8 cellular contexts compared by ENCODE assay signal in the genomic region with DNA sequence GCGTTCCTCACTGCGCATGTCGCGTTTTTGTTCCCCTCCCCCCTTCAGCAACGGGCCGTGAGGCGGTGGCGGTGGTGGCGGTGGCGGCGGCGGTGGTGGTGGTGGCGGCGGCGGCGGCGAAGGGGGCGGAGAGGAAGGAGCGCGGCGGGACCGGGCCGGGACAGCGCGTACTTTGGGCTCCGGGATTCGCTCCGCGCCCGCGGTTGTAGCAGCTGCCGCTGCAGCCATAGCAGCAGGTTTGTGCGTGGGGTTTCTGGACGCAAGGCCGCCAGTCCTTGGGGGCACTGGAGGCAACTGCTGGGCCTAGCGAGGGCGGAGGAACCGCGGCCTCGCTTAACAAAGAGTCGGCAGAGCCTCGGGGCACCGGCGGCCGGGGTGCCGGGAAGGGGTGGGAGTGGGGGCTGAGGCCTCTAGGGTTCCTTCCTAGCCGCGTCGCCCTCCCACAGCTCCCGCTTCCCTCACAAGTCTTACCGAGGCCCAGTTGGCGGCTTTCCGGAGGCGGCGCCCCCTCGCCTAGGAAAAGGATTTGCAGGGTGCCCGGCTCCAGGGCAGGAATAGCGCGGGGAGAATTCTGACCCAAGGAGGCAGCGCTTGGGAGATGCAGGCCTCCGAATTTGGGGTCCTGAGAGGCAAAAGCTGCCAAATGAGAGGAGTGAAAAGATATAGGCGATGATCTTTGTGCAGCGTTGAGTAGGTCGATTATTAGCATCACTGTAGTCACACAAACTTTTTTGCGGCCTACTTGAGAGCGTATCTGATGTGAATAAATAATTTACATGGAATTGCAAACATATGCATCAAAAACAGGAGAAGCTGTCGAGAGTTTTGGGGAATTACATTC. TPM values are rescaled to one million over a fixed set of nuclear protein-coding genes. Genes with fewer than 3 reads are reported as not detected.
DNase-seq lines count a peak whose midpoint lies in the region; ATAC-seq and TF ChIP-seq lines count a peak whose summit lies in the region.

A gene with protein sequence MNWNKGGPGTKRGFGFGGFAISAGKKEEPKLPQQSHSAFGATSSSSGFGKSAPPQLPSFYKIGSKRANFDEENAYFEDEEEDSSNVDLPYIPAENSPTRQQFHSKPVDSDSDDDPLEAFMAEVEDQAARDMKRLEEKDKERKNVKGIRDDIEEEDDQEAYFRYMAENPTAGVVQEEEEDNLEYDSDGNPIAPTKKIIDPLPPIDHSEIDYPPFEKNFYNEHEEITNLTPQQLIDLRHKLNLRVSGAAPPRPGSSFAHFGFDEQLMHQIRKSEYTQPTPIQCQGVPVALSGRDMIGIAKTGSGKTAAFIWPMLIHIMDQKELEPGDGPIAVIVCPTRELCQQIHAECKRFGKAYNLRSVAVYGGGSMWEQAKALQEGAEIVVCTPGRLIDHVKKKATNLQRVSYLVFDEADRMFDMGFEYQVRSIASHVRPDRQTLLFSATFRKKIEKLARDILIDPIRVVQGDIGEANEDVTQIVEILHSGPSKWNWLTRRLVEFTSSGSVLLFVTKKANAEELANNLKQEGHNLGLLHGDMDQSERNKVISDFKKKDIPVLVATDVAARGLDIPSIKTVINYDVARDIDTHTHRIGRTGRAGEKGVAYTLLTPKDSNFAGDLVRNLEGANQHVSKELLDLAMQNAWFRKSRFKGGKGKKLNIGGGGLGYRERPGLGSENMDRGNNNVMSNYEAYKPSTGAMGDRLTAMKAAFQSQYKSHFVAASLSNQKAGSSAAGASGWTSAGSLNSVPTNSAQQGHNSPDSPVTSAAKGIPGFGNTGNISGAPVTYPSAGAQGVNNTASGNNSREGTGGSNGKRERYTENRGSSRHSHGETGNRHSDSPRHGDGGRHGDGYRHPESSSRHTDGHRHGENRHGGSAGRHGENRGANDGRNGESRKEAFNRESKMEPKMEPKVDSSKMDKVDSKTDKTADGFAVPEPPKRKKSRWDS (plus strand): TSS at position 30 of the 841 bp plus-strand sequence. CDS start 12,880 bp downstream, outside the sequence.

- peak within 1 kb of the TSS; percentile 96 for H3K4me2 ChIP-seq in mammary epithelial cell (ENCODE audit: insufficient read depth, low read depth, low read length)

- peak within 1 kb of the TSS; percentile 97 for H3K27ac ChIP-seq in mammary epithelial cell (ENCODE audit: insufficient read depth, low read depth, low read length)
- H3K27ac ChIP-seq in spleen: peak within 1 kb of the TSS; percentile 96 to 99 (median 98)

- TF ChIP-seq POLR2A in spleen (IDR thresholded peaks at IDR 0.05): no peak

- peak within 1 kb of the TSS; percentile 96 for H3K9ac ChIP-seq in mammary epithelial cell (ENCODE audit: insufficient read depth, low read length)

- H3K9me3 ChIP-seq in mammary epithelial cell (replicated peaks; ENCODE audit: insufficient read depth, low read length) (no peaks in the 10 kb centered on the region), spleen (no peaks in the 10 kb centered on the region)

- dilution Hi-C loops in mammary epithelial cell (cut with HindIII; ENCODE audit: low sequenced_read_pairs): no loop called here

- CTCF ChIA-PET in mammary epithelial cell (lab: Charles Lee; ENCODE audit: low non-redundant PET): interaction anchor here (0.5 kb wide), 1 partner anchor 224 kb away, joined by 3 read pairs; a partner anchor contains a TSS

- H4K20me1 ChIP-seq in mammary epithelial cell (ENCODE audit: insufficient read depth, low read length): peaks cover 3% of the 10 kb centered on the region

- in situ Hi-C loops in mammary epithelial cell (cut with MboI; ENCODE audit: low sequenced_read_pairs in 2 of 2): no loop called here

- BruUV-seq in mammary epithelial cell (replicated peaks; lab: Mats Ljungman, UMichigan): no TSS peak

- H3K27me3 ChIP-seq in mammary epithelial cell (ENCODE audit: insufficient read depth, low read length) (no peaks in the 10 kb centered on the region), spleen (replicated peaks in 1 of 7) (no peaks in the 10 kb centered on the region)

- DNase-seq in AG08395 (ENCODE audit: low spot score): peak; percentile 57
- DNase-seq in HuH-7 (ENCODE audit: low spot score): peak; percentile 84
- DNase-seq in T follicular helper cell (ENCODE audit: low read depth): peak; percentile 85
- DNase-seq in mammary epithelial cell: no peak
- peak; percentile 69 for DNase-seq in iris pigment epithelial cell (ENCODE audit: low read depth)
- DNase-seq in spleen: peak; percentile 96
- DNase-seq in central memory CD4-positive, alpha-beta T cell: no peak

- peak; percentile 6 for ATAC-seq in GM19023 (IDR thresholded peaks at IDR 0.05; ENCODE audit: unreplicated experiment)

- H3K4me1 ChIP-seq in mammary epithelial cell (ENCODE audit: insufficient read depth, low read length) (peaks cover 6% of the 10 kb centered on the region), spleen (peaks cover 25 to 87% (median 74%) of the 10 kb centered on the region in 6 donors)

- peaks cover 93% of the 10 kb centered on the region for H3K79me2 ChIP-seq in mammary epithelial cell (ENCODE audit: insufficient read depth, low read length)

- H3K36me3 ChIP-seq in mammary epithelial cell (ENCODE audit: insufficient read depth, low read length) (peaks cover 7% of the 10 kb centered on the region), spleen (peaks cover 0 to 35% (median 4%) of the 10 kb centered on the region in 6 donors)

- intact Hi-C loops in mammary epithelial cell (cut with micrococcal nuclease): loop anchor here (1.0 kb wide), 1 partner anchor 13 kb away; no protein-coding TSS in a partner anchor
- intact Hi-C loops in spleen (cut with DNase I; ENCODE audit: low total_unique reads): loop anchor here (10.0 kb wide), 1 partner anchor 50 kb away; a partner anchor contains a TSS

- TF ChIP-seq CTCF in mammary epithelial cell (conservative IDR thresholded peaks at IDR 0.05 in 1 of 2, IDR thresholded peaks at IDR 0.05 in 1 of 2; ENCODE audit: extremely low read depth in 1 of 2, insufficient read depth in 1 of 2, low read depth in 1 of 2, low read length in 2 of 2) (peak in 1 of 2 donors; percentile 18), spleen (IDR thresholded peaks at IDR 0.05 in 8 of 11, conservative IDR thresholded peaks at IDR 0.05 in 3 of 11) (peak in 2 of 11 experiments; percentile 13 to 21)

- peak within 1 kb of the TSS; percentile 88 to 95 (median 94) for H3K4me3 ChIP-seq in mammary epithelial cell (replicated peaks in 1 of 3; ENCODE audit: insufficient read depth in 1 of 3, low read depth in 2 of 3, low read length in 3 of 3)
- H3K4me3 ChIP-seq in spleen: peak within 1 kb of the TSS; percentile 63 to 98 (median 84)

- H2AFZ ChIP-seq in mammary epithelial cell (ENCODE audit: low read depth, low read length): peak within 1 kb of the TSS; percentile 71

- 0% methylated on average over 17 of the region's 67 CpGs for WGBS in mammary epithelial cell (ENCODE audit: low coverage, missing lambda C conversion rate)
- 0 to 1% (median 0%) methylated on average over 40 to 64 of the region's 67 CpGs for WGBS in spleen, 5 donors

RNA-seq across cellular contexts. Expression of the gene that starts here (rescaled TPM):
- total RNA-seq in mammary epithelial cell (100 to 1,000 TPM in 1 of 2 donors, 10 to 100 TPM in 1; 63.2 to 112 TPM), spleen (100 to 1,000 TPM; 107 to 136 (median 126) TPM)
- polyA plus RNA-seq in mammary epithelial cell (44.7 TPM), spleen (10 to 100 TPM; 45.0 to 70.5 (median 61.8) TPM)
- 163 TPM for polyA minus RNA-seq in mammary epithelial cell

Comparison
In these comparisons a context has a peak if more than half of its experiments do, and no peak if none do; other contexts are left out.
1. DNase-seq: peak in AG08395 (single experiment), HuH-7 (single experiment), T follicular helper cell (single experiment), iris pigment epithelial cell (single experiment) and spleen (single experiment); none in mammary epithelial cell (single experiment) and central memory CD4-positive, alpha-beta T cell (single experiment).